12 cellular contexts compared by ENCODE assay signal in the genomic region with DNA sequence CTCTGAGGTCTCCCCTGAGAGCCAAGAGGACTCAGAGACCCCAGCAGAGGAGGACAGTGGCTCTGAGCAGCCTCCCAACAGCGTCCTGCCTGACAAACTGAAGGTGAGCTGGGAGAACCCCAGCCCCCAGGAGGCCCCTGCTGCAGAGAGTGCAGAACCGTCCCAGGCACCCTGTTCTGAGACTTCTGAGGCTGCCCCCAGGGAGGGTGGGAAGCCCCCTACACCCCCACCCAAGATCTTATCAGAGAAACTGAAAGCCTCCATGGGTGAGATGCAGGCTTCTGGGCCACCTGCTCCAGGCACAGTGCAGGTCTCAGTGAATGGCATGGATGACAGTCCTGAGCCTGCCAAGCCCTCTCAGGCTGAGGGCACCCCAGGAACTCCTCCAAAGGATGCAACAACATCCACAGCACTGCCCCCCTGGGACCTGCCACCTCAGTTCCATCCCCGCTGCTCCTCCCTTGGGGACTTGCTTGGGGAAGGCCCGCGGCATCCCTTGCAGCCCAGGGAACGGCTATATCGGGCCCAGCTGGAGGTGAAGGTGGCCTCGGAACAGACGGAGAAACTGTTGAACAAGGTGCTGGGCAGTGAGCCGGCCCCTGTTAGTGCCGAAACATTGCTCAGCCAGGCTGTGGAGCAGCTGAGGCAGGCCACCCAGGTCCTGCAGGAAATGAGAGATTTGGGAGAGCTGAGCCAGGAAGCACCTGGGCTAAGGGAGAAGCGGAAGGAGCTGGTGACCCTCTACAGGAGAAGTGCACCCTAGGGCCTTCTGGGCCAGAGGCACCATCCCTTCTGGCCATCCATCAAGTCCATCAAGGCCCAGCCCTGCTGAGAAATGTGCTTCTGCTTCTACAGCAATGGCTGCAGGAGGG. TPM values are rescaled to one million over a fixed set of nuclear protein-coding genes. Genes with fewer than 3 reads are reported as not detected.
A peak's percentile ranks its signal among the peaks of the same experiment; 100 is the strongest.
DNase-seq lines count a peak whose midpoint lies in the region; ATAC-seq and TF ChIP-seq lines count a peak whose summit lies in the region.
"Had no signal": no experiment of that assay in that cellular context is flagged by ENCODE, and none has a peak within 500 bp of the region (broad histone marks: within the 10 kb centered on the region; RNA-seq: fewer than 3 reads in every experiment).

No MANE protein-coding gene starts in this region.

- no peaks in the 10 kb centered on the region for H3K27me3 Mint-ChIP-seq in endodermal cell (ENCODE audit: insufficient read depth)
- no peaks in the 10 kb centered on the region for H3K27me3 Mint-ChIP-seq in naive thymus-derived CD8-positive, alpha-beta T cell
- no peaks in the 10 kb centered on the region for H3K27me3 Mint-ChIP-seq in natural killer cell treated with Interleukin-12 subunit alpha and Interleukin-12 subunit beta and Interleukin-15 and Interleukin-18, amount 100 ng/mL, for 72 hours
- no peaks in the 10 kb centered on the region for H3K27me3 Mint-ChIP-seq in activated CD4-positive, alpha-beta T cell treated with anti-CD3 and anti-CD28 coated beads for 36 hours
- H3K27me3 Mint-ChIP-seq: activated naive CD8-positive, alpha-beta T cell; naive thymus-derived CD4-positive, alpha-beta T cell had no signal

- no peak overlapping the region for H3K9ac ChIP-seq in endodermal cell (ENCODE audit: extremely low read depth, low read length, poor library complexity, severe bottlenecking)

- H3K36me3 ChIP-seq in endodermal cell (ENCODE audit: control insufficient read depth, insufficient read depth, low read length) (peaks cover 19% of the 10 kb centered on the region), spleen (peaks cover 9 to 100% (median 68%) of the 10 kb centered on the region in 6 donors)

- H3K4me3 ChIP-seq in endodermal cell (ENCODE audit: low read length) (no peak overlapping the region), spleen (no peak overlapping the region)

- H3K27ac ChIP-seq in endodermal cell (ENCODE audit: low read depth, low read length) (peak overlapping the region; percentile 44), spleen (peak overlapping the region; percentile 5 to 99 (median 80))

- intact Hi-C loops in spleen (cut with DNase I; ENCODE audit: low total_unique reads), result no loop called here
- intact Hi-C loops in activated CD4-positive, alpha-beta T cell treated with anti-CD3 and anti-CD28 coated beads for 36 hours (cut with DNase I, micrococcal nuclease), result no loop called here

- WGBS in endodermal cell (ENCODE audit: insufficient coverage in 1 of 2, insufficient read length in 1 of 2), 2 experiments, result 93 to 95% methylated on average over 8 to 12 of the region's 12 CpGs
- WGBS in spleen, 5 donors, result 63 to 83% (median 67%) methylated on average over 11 to 12 of the region's 12 CpGs

- no peaks in the 10 kb centered on the region for H3K27me3 ChIP-seq in endodermal cell (ENCODE audit: control insufficient read depth, insufficient read depth, low read length, poor library complexity, severe bottlenecking)
- H3K27me3 ChIP-seq in spleen (replicated peaks in 1 of 7), result no peaks in the 10 kb centered on the region

- H3K4me1 ChIP-seq in endodermal cell (ENCODE audit: control insufficient read depth, insufficient read depth, low read length) (no peaks in the 10 kb centered on the region), spleen (peaks cover 21 to 99% (median 82%) of the 10 kb centered on the region in 6 donors)

- no peak overlapping the region for H3K27ac Mint-ChIP-seq in endodermal cell
- peak overlapping the region in 1 of 10 donors; percentile 46 for H3K27ac Mint-ChIP-seq in naive thymus-derived CD8-positive, alpha-beta T cell
- H3K27ac Mint-ChIP-seq in natural killer cell treated with Interleukin-12 subunit alpha and Interleukin-12 subunit beta and Interleukin-15 and Interleukin-18, amount 100 ng/mL, for 72 hours, result no peak overlapping the region
- H3K27ac Mint-ChIP-seq in activated CD4-positive, alpha-beta T cell treated with anti-CD3 and anti-CD28 coated beads for 36 hours, result no peak overlapping the region
- H3K27ac Mint-ChIP-seq: activated naive CD8-positive, alpha-beta T cell had no signal

- TF ChIP-seq CTCF in endodermal cell (conservative IDR thresholded peaks at IDR 0.05) (no peak), spleen (IDR thresholded peaks at IDR 0.05 in 8 of 11, conservative IDR thresholded peaks at IDR 0.05 in 3 of 11) (no peak)

- CTCF ChIA-PET in activated CD4-positive, alpha-beta T cell treated with anti-CD3 and anti-CD28 coated beads for 36 hours (lab: Charles Lee), result interaction anchor here (0.6 kb wide), 1 partner anchor 454 kb away, joined by 3 read pairs; no protein-coding TSS in a partner anchor

- peaks cover 23% of the 10 kb centered on the region for H3K4me1 Mint-ChIP-seq in endodermal cell
- H3K4me1 Mint-ChIP-seq in naive thymus-derived CD8-positive, alpha-beta T cell, result peaks cover 6 to 13% (median 10%) of the 10 kb centered on the region in 4 donors
- peaks cover 12 to 24% of the 10 kb centered on the region in 2 donors for H3K4me1 Mint-ChIP-seq in natural killer cell treated with Interleukin-12 subunit alpha and Interleukin-12 subunit beta and Interleukin-15 and Interleukin-18, amount 100 ng/mL, for 72 hours (ENCODE audit: low read depth in 2 of 2)
- H3K4me1 Mint-ChIP-seq in activated CD4-positive, alpha-beta T cell treated with anti-CD3 and anti-CD28 coated beads for 36 hours, result no peaks in the 10 kb centered on the region

- POLR2A ChIA-PET in naive thymus-derived CD8-positive, alpha-beta T cell (lab: Charles Lee), result no interaction called here
- POLR2A ChIA-PET in activated CD4-positive, alpha-beta T cell treated with anti-CD3 and anti-CD28 coated beads for 36 hours (lab: Charles Lee), result no interaction called here

- ATAC-seq in GM18861 (IDR thresholded peaks at IDR 0.05; ENCODE audit: unreplicated experiment) (peak; percentile 62), HG03457 (IDR thresholded peaks at IDR 0.05; ENCODE audit: unreplicated experiment) (peak; percentile 58)
- ATAC-seq in naive thymus-derived CD8-positive, alpha-beta T cell, result no peak
- no peak for ATAC-seq in natural killer cell treated with Interleukin-12 subunit alpha and Interleukin-12 subunit beta and Interleukin-15 and Interleukin-18, amount 100 ng/mL, for 72 hours
- no peak for ATAC-seq in activated CD4-positive, alpha-beta T cell treated with anti-CD3 and anti-CD28 coated beads for 36 hours
- ATAC-seq: naive thymus-derived CD4-positive, alpha-beta T cell had no signal

- H3K36me3 Mint-ChIP-seq in endodermal cell (ENCODE audit: low read depth), result peaks cover 22% of the 10 kb centered on the region
- H3K36me3 Mint-ChIP-seq in naive thymus-derived CD8-positive, alpha-beta T cell, result peaks cover 0 to 45% (median 3%) of the 10 kb centered on the region in 3 donors
- peaks cover 4% of the 10 kb centered on the region for H3K36me3 Mint-ChIP-seq in natural killer cell treated with Interleukin-12 subunit alpha and Interleukin-12 subunit beta and Interleukin-15 and Interleukin-18, amount 100 ng/mL, for 72 hours
- peaks cover 15% of the 10 kb centered on the region for H3K36me3 Mint-ChIP-seq in activated CD4-positive, alpha-beta T cell treated with anti-CD3 and anti-CD28 coated beads for 36 hours (ENCODE audit: low read depth)
- H3K36me3 Mint-ChIP-seq: activated naive CD8-positive, alpha-beta T cell had no signal

- TF ChIP-seq POLR2A in spleen (IDR thresholded peaks at IDR 0.05), result no peak

- H3K9me3 ChIP-seq in endodermal cell (ENCODE audit: control insufficient read depth, low read length) (no peaks in the 10 kb centered on the region), spleen (no peaks in the 10 kb centered on the region)

- H3K4me3 Mint-ChIP-seq in endodermal cell, result no peak overlapping the region
- no peak overlapping the region for H3K4me3 Mint-ChIP-seq in naive thymus-derived CD8-positive, alpha-beta T cell
- no peak overlapping the region for H3K4me3 Mint-ChIP-seq in natural killer cell treated with Interleukin-12 subunit alpha and Interleukin-12 subunit beta and Interleukin-15 and Interleukin-18, amount 100 ng/mL, for 72 hours
- no peak overlapping the region for H3K4me3 Mint-ChIP-seq in activated CD4-positive, alpha-beta T cell treated with anti-CD3 and anti-CD28 coated beads for 36 hours
- H3K4me3 Mint-ChIP-seq: activated naive CD8-positive, alpha-beta T cell; naive thymus-derived CD4-positive, alpha-beta T cell had no signal

- no peaks in the 10 kb centered on the region for H3K9me3 Mint-ChIP-seq in endodermal cell
- no peaks in the 10 kb centered on the region for H3K9me3 Mint-ChIP-seq in naive thymus-derived CD8-positive, alpha-beta T cell
- no peaks in the 10 kb centered on the region for H3K9me3 Mint-ChIP-seq in natural killer cell treated with Interleukin-12 subunit alpha and Interleukin-12 subunit beta and Interleukin-15 and Interleukin-18, amount 100 ng/mL, for 72 hours
- no peaks in the 10 kb centered on the region for H3K9me3 Mint-ChIP-seq in activated CD4-positive, alpha-beta T cell treated with anti-CD3 and anti-CD28 coated beads for 36 hours (ENCODE audit: low read depth)

- no peak for DNase-seq in endodermal cell
- DNase-seq in spleen, result no peak
- no peak for DNase-seq in AG08395 (ENCODE audit: low spot score)
- no peak for DNase-seq in naive thymus-derived CD8-positive, alpha-beta T cell
- DNase-seq in natural killer cell treated with Interleukin-12 subunit alpha and Interleukin-12 subunit beta and Interleukin-15 and Interleukin-18, amount 100 ng/mL, for 72 hours (ENCODE audit: low spot score), result no peak
- no peak for DNase-seq in activated CD4-positive, alpha-beta T cell treated with anti-CD3 and anti-CD28 coated beads for 36 hours
- DNase-seq: activated CD4-positive, alpha-beta T cell treated with anti-CD3 and anti-CD28 coated beads, Interleukin-2, amount 50 U/mL, for 48 hours; effector memory CD4-positive, alpha-beta T cell; naive thymus-derived CD4-positive, alpha-beta T cell had no signal

RNA-seq across cellular contexts. Expression of a gene that starts 23.6 kb away (rescaled TPM):
- total RNA-seq in endodermal cell (10 to 100 TPM; 10.2 to 12.9 TPM), spleen (100 to 1,000 TPM; 124 to 249 (median 156) TPM)
- 10.9 TPM for polyA plus RNA-seq in endodermal cell (2013, experiment 1 of 2)
- 10.4 TPM for polyA plus RNA-seq in endodermal cell (2013, experiment 2 of 2)
- polyA plus RNA-seq in spleen, result 100 to 1,000 TPM in 1 of 3 donors, 10 to 100 TPM in 2; 33.9 to 130 (median 40.3) TPM
- total RNA-seq in naive thymus-derived CD8-positive, alpha-beta T cell, result 1 to 10 TPM; 8.6 TPM
- 10 to 100 TPM in 2 of 3 donors, 1 to 10 TPM in 1; 8.9 to 19.3 (median 12.0) TPM for polyA plus RNA-seq in naive thymus-derived CD8-positive, alpha-beta T cell
- total RNA-seq in natural killer cell treated with Interleukin-12 subunit alpha and Interleukin-12 subunit beta and Interleukin-15 and Interleukin-18, amount 100 ng/mL, for 72 hours, result 10 to 100 TPM; 31.2 to 47.2 TPM
- 10 to 100 TPM; 11.4 to 13.3 TPM for total RNA-seq in activated CD4-positive, alpha-beta T cell treated with anti-CD3 and anti-CD28 coated beads for 36 hours

RNA-seq across cellular contexts. Expression of a gene that starts 39.9 kb away (rescaled TPM):
- total RNA-seq in endodermal cell (10 to 100 TPM; 60.7 to 64.6 TPM), spleen (10 to 100 TPM in 1 of 7 donors, 1 to 10 TPM in 6; 3.8 to 10.3 (median 6.6) TPM)
- 46.2 TPM for polyA plus RNA-seq in endodermal cell (2013, experiment 1 of 2)
- 44.8 TPM for polyA plus RNA-seq in endodermal cell (2013, experiment 2 of 2)
- polyA plus RNA-seq in spleen, result 1 to 10 TPM; 5.9 to 7.9 (median 7.7) TPM
- total RNA-seq in naive thymus-derived CD8-positive, alpha-beta T cell, result under 1 TPM in 1 of 2 experiments, not detected in 1; 0.52 TPM
- polyA plus RNA-seq in naive thymus-derived CD8-positive, alpha-beta T cell, result under 1 TPM in 2 of 3 donors, not detected in 1; 0.15 to 0.68 TPM
- total RNA-seq in natural killer cell treated with Interleukin-12 subunit alpha and Interleukin-12 subunit beta and Interleukin-15 and Interleukin-18, amount 100 ng/mL, for 72 hours, result 10 to 100 TPM; 24.7 to 91.9 TPM
- 10 to 100 TPM; 30.0 to 36.3 TPM for total RNA-seq in activated CD4-positive, alpha-beta T cell treated with anti-CD3 and anti-CD28 coated beads for 36 hours
- polyA plus RNA-seq: naive thymus-derived CD4-positive, alpha-beta T cell had no signal

RNA-seq across cellular contexts. Expression of a gene that starts 46.3 kb away (rescaled TPM):
- total RNA-seq in endodermal cell (10 to 100 TPM; 22.5 to 30.0 TPM), spleen (10 to 100 TPM; 20.7 to 71.1 (median 48.2) TPM)
- 6.2 TPM for polyA plus RNA-seq in endodermal cell (2013, experiment 1 of 2)
- polyA plus RNA-seq in endodermal cell (2013, experiment 2 of 2), result 8.7 TPM
- polyA plus RNA-seq in spleen, result 10 to 100 TPM in 2 of 3 donors, 1 to 10 TPM in 1; 5.7 to 19.9 (median 11.7) TPM
- total RNA-seq in naive thymus-derived CD8-positive, alpha-beta T cell, result 1 to 10 TPM; 5.4 to 6.0 TPM
- polyA plus RNA-seq in naive thymus-derived CD8-positive, alpha-beta T cell, result 1 to 10 TPM in 2 of 3 donors, under 1 TPM in 1; 0.06 to 2.2 (median 1.3) TPM
- 1 to 10 TPM; 3.1 to 5.0 TPM for total RNA-seq in natural killer cell treated with Interleukin-12 subunit alpha and Interleukin-12 subunit beta and Interleukin-15 and Interleukin-18, amount 100 ng/mL, for 72 hours
- total RNA-seq in activated CD4-positive, alpha-beta T cell treated with anti-CD3 and anti-CD28 coated beads for 36 hours, result 1 to 10 TPM in 1 of 2 experiments, under 1 TPM in 1; 0.81 to 1.0 TPM

Comparison
In these comparisons a context has a peak if more than half of its experiments do, and no peak if none do; other contexts are left out.
1. ATAC-seq: peak in GM18861 (single experiment) and HG03457 (single experiment); none in naive thymus-derived CD8-positive, alpha-beta T cell (0 of 2), natural killer cell treated with Interleukin-12 subunit alpha and Interleukin-12 subunit beta and Interleukin-15 and Interleukin-18, amount 100 ng/mL, for 72 hours (0 of 2) and activated CD4-positive, alpha-beta T cell treated with anti-CD3 and anti-CD28 coated beads for 36 hours (single experiment).